Comparison of ENCODE assay signal across 17 cellular contexts in the genomic region with DNA sequence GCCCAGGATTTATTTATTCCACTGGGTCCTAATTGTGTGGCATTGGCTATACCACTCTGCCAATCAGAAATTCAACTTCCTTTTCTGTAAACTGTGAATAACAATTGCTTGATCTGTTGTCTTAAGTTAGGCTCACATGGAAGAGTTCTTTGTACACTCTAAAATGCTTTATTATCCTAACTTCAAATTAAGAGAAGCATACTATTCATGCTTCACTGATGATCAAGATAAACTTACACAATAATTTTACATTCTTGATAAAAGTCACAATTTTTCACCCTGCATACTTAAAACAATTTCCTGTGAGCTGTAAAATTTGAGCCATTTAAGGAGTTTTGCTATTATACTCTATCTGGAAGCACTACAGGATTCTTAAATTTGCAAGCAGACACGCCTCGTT.
DNase-seq lines count a peak whose midpoint lies in the region; ATAC-seq, FAIRE-seq and TF ChIP-seq lines count a peak whose summit lies in the region.
"Had no signal": no experiment of that assay in that cellular context is flagged by ENCODE, and none has a peak within 500 bp of the region (broad histone marks: within the 10 kb centered on the region; RNA-seq: fewer than 3 reads in every experiment).

No MANE protein-coding gene starts in this region.

- WGBS in A549 (ENCODE audit: missing lambda C conversion rate) = 88% methylated on average over 2 of the region's 2 CpGs

- H3K36me3 Mint-ChIP-seq in activated CD4-positive, alpha-beta memory T cell treated with anti-CD3 and anti-CD28 coated beads, Interleukin-2, amount 10 ng/mL, durations not matched to agents 7 days and 5 days (ENCODE audit: low read depth) = no peaks in the 10 kb centered on the region
- H3K36me3 Mint-ChIP-seq: CD4-positive, alpha-beta memory T cell had no signal

- H3K9me3 Mint-ChIP-seq in activated CD4-positive, alpha-beta memory T cell treated with anti-CD3 and anti-CD28 coated beads, Interleukin-2, amount 10 ng/mL, durations not matched to agents 7 days and 5 days = no peaks in the 10 kb centered on the region

- TF ChIP-seq EP300 in A549 (IDR thresholded peaks at IDR 0.05) = no peak

- no peak overlapping the region for H3K27ac Mint-ChIP-seq in activated CD4-positive, alpha-beta memory T cell treated with anti-CD3 and anti-CD28 coated beads, Interleukin-2, amount 10 ng/mL, durations not matched to agents 7 days and 5 days
- H3K27ac Mint-ChIP-seq: CD4-positive, alpha-beta memory T cell had no signal

- no peaks in the 10 kb centered on the region for H3K27me3 Mint-ChIP-seq in activated CD4-positive, alpha-beta memory T cell treated with anti-CD3 and anti-CD28 coated beads, Interleukin-2, amount 10 ng/mL, durations not matched to agents 7 days and 5 days

- H3K4me1 Mint-ChIP-seq in activated CD4-positive, alpha-beta memory T cell treated with anti-CD3 and anti-CD28 coated beads, Interleukin-2, amount 10 ng/mL, durations not matched to agents 7 days and 5 days = no peaks in the 10 kb centered on the region
- H3K4me1 Mint-ChIP-seq: CD4-positive, alpha-beta memory T cell had no signal

- H3K9me3 ChIP-seq in A549 = no peaks in the 10 kb centered on the region

- FAIRE-seq in A549 (lab: Jason Lieb, UNC) = no peak
- FAIRE-seq: GM12878, GM18507, HepG2, HTR-8/SVneo had no signal

- no peak for DNase-seq in A549 (ENCODE audit: low read depth in 1 of 2, low spot score in 1 of 2)
- peak; percentile 34 for DNase-seq in GM03348 (ENCODE audit: low spot score)
- peak; percentile 24 for DNase-seq in amniotic epithelial cell (ENCODE audit: low read depth)
- DNase-seq in fibroblast of the aortic adventitia (ENCODE audit: low read depth) = peak; percentile 9
- no peak for DNase-seq in activated CD4-positive, alpha-beta memory T cell treated with anti-CD3 and anti-CD28 coated beads, Interleukin-2, amount 10 ng/mL, durations not matched to agents 7 days and 5 days
- no peak for DNase-seq in stimulated activated CD4-positive, alpha-beta T cell treated with anti-CD3 and anti-CD28 coated beads, Interleukin-1b, Interleukin-23, amount 100 ng/mL, for 48 hours
- DNase-seq in islet precursor cell = no peak
- DNase-seq in DMS79 (lab: John Stamatoyannopoulos, UW) = no peak
- DNase-seq: CD4-positive, alpha-beta memory T cell; DND-41 had no signal

- no peak overlapping the region for H3K4me3 Mint-ChIP-seq in activated CD4-positive, alpha-beta memory T cell treated with anti-CD3 and anti-CD28 coated beads, Interleukin-2, amount 10 ng/mL, durations not matched to agents 7 days and 5 days
- H3K4me3 Mint-ChIP-seq: CD4-positive, alpha-beta memory T cell had no signal

- peak overlapping the region; percentile 77 for H3K4me2 ChIP-seq in A549

- H3K27ac ChIP-seq in A549 = peak overlapping the region; percentile 81 to 85
- H3K27ac ChIP-seq: 22Rv1, C4-2B had no signal

- no peak overlapping the region for H3K4me3 ChIP-seq in A549
- no peak overlapping the region for H3K4me3 ChIP-seq in fibroblast of the aortic adventitia (ENCODE audit: low read depth, low read length)
- H3K4me3 ChIP-seq: GM12878 had no signal

- no peak for ATAC-seq in A549
- ATAC-seq: GM12878, HCT116, HepG2 had no signal

- TF ChIP-seq CTCF in A549 (IDR thresholded peaks at IDR 0.05) (no peak), fibroblast of the aortic adventitia (IDR thresholded peaks at IDR 0.05; ENCODE audit: insufficient read depth, low read length) (no peak)

- peaks cover 35% of the 10 kb centered on the region for H3K4me1 ChIP-seq in A549

- no peak for TF ChIP-seq RAD21 in A549 (conservative IDR thresholded peaks at IDR 0.05 in 1 of 2, IDR thresholded peaks at IDR 0.05 in 1 of 2)

- POLR2A ChIA-PET in A549 (lab: Yijun Ruan, JAX) = no interaction called here
- POLR2A ChIA-PET in activated CD4-positive, alpha-beta memory T cell treated with anti-CD3 and anti-CD28 coated beads, Interleukin-2, amount 10 ng/mL, durations not matched to agents 7 days and 5 days (lab: Charles Lee) = no interaction called here

- no peak for TF ChIP-seq POLR2A in A549 (IDR thresholded peaks at IDR 0.05; ENCODE audit: low read length)

- CTCF ChIA-PET in A549 (lab: Yijun Ruan, JAX) = no interaction called here
- CTCF ChIA-PET in activated CD4-positive, alpha-beta memory T cell treated with anti-CD3 and anti-CD28 coated beads, Interleukin-2, amount 10 ng/mL, durations not matched to agents 7 days and 5 days (lab: Charles Lee) = no interaction called here

TF ChIP-seq in A549, 52 proteins besides CTCF, POLR2A, EP300 and RAD21:
- no peak for TF ChIP-seq ZC3H11A (IDR thresholded peaks at IDR 0.05)
- TF ChIP-seq CHD4 (IDR thresholded peaks at IDR 0.05; ENCODE audit: borderline replicate concordance) = no peak
- TF ChIP-seq ZNF302 (CRISPR knock-in tag; IDR thresholded peaks at IDR 0.05) = no peak
- TF ChIP-seq POLR2AphosphoS2 (conservative IDR thresholded peaks at IDR 0.05; ENCODE audit: low read length) = no peak
- no peak for TF ChIP-seq HMGXB4 (CRISPR knock-in tag; IDR thresholded peaks at IDR 0.05; ENCODE audit: borderline replicate concordance)
- TF ChIP-seq PBX3 (IDR thresholded peaks at IDR 0.05) = no peak
- no peak for TF ChIP-seq SMC3 (IDR thresholded peaks at IDR 0.05)
- TF ChIP-seq JUN (IDR thresholded peaks at IDR 0.05) = no peak
- no peak for TF ChIP-seq HEYL (CRISPR knock-in tag; IDR thresholded peaks at IDR 0.05)
- TF ChIP-seq BHLHE40 (IDR thresholded peaks at IDR 0.05; ENCODE audit: low read depth, low read length) = no peak
- no peak for TF ChIP-seq RCOR1 (IDR thresholded peaks at IDR 0.05; ENCODE audit: low read depth, low read length)
- no peak for TF ChIP-seq ZSCAN20 (CRISPR knock-in tag; IDR thresholded peaks at IDR 0.05)
- no peak for TF ChIP-seq RFX5 (IDR thresholded peaks at IDR 0.05)
- TF ChIP-seq NPAS2 (CRISPR knock-in tag; IDR thresholded peaks at IDR 0.05; ENCODE audit: borderline replicate concordance) = no peak
- TF ChIP-seq FOXS1 (CRISPR knock-in tag; IDR thresholded peaks at IDR 0.05) = no peak
- TF ChIP-seq MAFK (IDR thresholded peaks at IDR 0.05; ENCODE audit: partially characterized antibody) = no peak
- no peak for TF ChIP-seq HOXA7 (CRISPR knock-in tag; IDR thresholded peaks at IDR 0.05)
- TF ChIP-seq ZFP36 (IDR thresholded peaks at IDR 0.05; ENCODE audit: borderline replicate concordance, partially characterized antibody) = no peak
- TF ChIP-seq RARB (CRISPR knock-in tag; IDR thresholded peaks at IDR 0.05) = no peak
- TF ChIP-seq CBX2 (IDR thresholded peaks at IDR 0.05; ENCODE audit: borderline replicate concordance, low read depth) = no peak
TF ChIP-seq in A549: peak in this region for 0.

Comparison
In these comparisons a context has a peak if more than half of its experiments do, and no peak if none do; other contexts are left out.
1. DNase-seq: peak in GM03348 (single experiment), amniotic epithelial cell (single experiment) and fibroblast of the aortic adventitia (single experiment); none in A549 (0 of 2), activated CD4-positive, alpha-beta memory T cell treated with anti-CD3 and anti-CD28 coated beads, Interleukin-2, amount 10 ng/mL, durations not matched to agents 7 days and 5 days (single experiment), stimulated activated CD4-positive, alpha-beta T cell treated with anti-CD3 and anti-CD28 coated beads, Interleukin-1b, Interleukin-23, amount 100 ng/mL, for 48 hours (single experiment), islet precursor cell (single experiment) and DMS79 (single experiment).